Comparison of ENCODE assay signal across 8 cellular contexts in genomic region chr1:235067396-235068154, GRCh38.
DNase-seq lines count a peak whose midpoint lies in the region; ATAC-seq and TF ChIP-seq lines count a peak whose summit lies in the region.

No MANE protein-coding gene starts in this region.

- no peak for TF ChIP-seq CTCF in astrocyte of the cerebellum (IDR thresholded peaks at IDR 0.05; ENCODE audit: low read depth, low read length, missing control alignments)

- DNase-seq in DMS 273 (lab: John Stamatoyannopoulos, UW; ENCODE audit: unreplicated experiment) (peak; percentile 88), DMS 273 treated with DMSO at 0.1 percent for 48 hours (lab: John Stamatoyannopoulos, UW) (no peak), NCI-H2107 (lab: John Stamatoyannopoulos, UW) (peak; percentile 91), astrocyte of the cerebellum (ENCODE audit: low read depth) (peak; percentile 99), kidney glomerular epithelial cell (lab: John Stamatoyannopoulos, UW) (peak; percentile 76), middle frontal gyrus (ENCODE audit: extremely low spot score, low spot score) (no peak)
- peak; percentile 28 for DNase-seq in stimulated activated naive CD8-positive, alpha-beta T cell treated with anti-CD3 and anti-CD28 coated beads, Interleukin-15, Interleukin-2, amounts not matched to agents 100 U/mL and 50 U/mL, for 24 hours

- peak; percentile 89 for ATAC-seq in stimulated activated naive CD8-positive, alpha-beta T cell treated with anti-CD3 and anti-CD28 coated beads, Interleukin-15, Interleukin-2, amounts not matched to agents 100 U/mL and 50 U/mL, for 24 hours
- ATAC-seq in HG02759 (IDR thresholded peaks at IDR 0.05; ENCODE audit: unreplicated experiment) = no peak

- in situ Hi-C loops in astrocyte of the cerebellum (cut with HindIII; ENCODE audit: low sequenced_read_pairs) = no loop called here

- no peak overlapping the region for H3K4me3 ChIP-seq in astrocyte of the cerebellum (ENCODE audit: low read depth, low read length)

Comparison
In these comparisons a context has a peak if more than half of its experiments do, and no peak if none do; other contexts are left out.
1. DNase-seq: peak in DMS 273 (single experiment), NCI-H2107 (single experiment), astrocyte of the cerebellum (single experiment), kidney glomerular epithelial cell (single experiment) and stimulated activated naive CD8-positive, alpha-beta T cell treated with anti-CD3 and anti-CD28 coated beads, Interleukin-15, Interleukin-2, amounts not matched to agents 100 U/mL and 50 U/mL, for 24 hours (single experiment); none in DMS 273 treated with DMSO at 0.1 percent for 48 hours (single experiment) and middle frontal gyrus (single experiment).